In the genomic region with DNA sequence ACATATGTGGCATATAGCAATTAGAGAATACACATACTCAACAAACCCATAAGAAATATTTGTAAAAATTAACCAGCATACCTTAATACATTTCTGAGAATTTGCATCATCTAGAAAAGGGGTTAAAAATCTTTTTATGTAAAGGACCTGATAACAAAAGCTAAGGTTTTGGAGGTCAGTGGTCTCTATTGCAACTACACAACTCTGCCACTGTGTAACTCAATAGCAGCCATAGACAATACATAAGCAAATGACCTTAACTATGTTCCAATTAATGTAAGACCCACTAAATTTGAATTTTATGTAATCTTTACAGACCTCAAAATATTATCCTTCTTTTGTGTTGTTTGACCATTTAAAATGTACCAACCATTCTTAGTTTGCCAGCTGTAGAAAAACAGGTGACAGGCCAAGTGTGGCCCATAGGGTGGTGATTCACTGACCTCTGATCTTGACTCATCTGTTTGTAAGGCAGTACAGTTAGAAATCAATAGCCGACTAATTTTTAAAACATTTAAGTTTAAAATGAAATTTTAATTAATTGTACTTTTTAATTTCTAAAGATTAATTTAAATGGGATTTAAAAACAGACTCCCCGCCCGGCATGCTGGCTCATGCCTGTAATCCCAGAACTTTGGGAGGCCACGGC, we compare ENCODE assay signal across 1 cellular context.
TF ChIP-seq lines count a peak whose summit lies in the region.

No MANE protein-coding gene starts in this region.

TF ChIP-seq in GM23338, 12 proteins besides CTCF, POLR2A, EP300 and RAD21 (continued from another document):
- TF ChIP-seq, protein P1, sequence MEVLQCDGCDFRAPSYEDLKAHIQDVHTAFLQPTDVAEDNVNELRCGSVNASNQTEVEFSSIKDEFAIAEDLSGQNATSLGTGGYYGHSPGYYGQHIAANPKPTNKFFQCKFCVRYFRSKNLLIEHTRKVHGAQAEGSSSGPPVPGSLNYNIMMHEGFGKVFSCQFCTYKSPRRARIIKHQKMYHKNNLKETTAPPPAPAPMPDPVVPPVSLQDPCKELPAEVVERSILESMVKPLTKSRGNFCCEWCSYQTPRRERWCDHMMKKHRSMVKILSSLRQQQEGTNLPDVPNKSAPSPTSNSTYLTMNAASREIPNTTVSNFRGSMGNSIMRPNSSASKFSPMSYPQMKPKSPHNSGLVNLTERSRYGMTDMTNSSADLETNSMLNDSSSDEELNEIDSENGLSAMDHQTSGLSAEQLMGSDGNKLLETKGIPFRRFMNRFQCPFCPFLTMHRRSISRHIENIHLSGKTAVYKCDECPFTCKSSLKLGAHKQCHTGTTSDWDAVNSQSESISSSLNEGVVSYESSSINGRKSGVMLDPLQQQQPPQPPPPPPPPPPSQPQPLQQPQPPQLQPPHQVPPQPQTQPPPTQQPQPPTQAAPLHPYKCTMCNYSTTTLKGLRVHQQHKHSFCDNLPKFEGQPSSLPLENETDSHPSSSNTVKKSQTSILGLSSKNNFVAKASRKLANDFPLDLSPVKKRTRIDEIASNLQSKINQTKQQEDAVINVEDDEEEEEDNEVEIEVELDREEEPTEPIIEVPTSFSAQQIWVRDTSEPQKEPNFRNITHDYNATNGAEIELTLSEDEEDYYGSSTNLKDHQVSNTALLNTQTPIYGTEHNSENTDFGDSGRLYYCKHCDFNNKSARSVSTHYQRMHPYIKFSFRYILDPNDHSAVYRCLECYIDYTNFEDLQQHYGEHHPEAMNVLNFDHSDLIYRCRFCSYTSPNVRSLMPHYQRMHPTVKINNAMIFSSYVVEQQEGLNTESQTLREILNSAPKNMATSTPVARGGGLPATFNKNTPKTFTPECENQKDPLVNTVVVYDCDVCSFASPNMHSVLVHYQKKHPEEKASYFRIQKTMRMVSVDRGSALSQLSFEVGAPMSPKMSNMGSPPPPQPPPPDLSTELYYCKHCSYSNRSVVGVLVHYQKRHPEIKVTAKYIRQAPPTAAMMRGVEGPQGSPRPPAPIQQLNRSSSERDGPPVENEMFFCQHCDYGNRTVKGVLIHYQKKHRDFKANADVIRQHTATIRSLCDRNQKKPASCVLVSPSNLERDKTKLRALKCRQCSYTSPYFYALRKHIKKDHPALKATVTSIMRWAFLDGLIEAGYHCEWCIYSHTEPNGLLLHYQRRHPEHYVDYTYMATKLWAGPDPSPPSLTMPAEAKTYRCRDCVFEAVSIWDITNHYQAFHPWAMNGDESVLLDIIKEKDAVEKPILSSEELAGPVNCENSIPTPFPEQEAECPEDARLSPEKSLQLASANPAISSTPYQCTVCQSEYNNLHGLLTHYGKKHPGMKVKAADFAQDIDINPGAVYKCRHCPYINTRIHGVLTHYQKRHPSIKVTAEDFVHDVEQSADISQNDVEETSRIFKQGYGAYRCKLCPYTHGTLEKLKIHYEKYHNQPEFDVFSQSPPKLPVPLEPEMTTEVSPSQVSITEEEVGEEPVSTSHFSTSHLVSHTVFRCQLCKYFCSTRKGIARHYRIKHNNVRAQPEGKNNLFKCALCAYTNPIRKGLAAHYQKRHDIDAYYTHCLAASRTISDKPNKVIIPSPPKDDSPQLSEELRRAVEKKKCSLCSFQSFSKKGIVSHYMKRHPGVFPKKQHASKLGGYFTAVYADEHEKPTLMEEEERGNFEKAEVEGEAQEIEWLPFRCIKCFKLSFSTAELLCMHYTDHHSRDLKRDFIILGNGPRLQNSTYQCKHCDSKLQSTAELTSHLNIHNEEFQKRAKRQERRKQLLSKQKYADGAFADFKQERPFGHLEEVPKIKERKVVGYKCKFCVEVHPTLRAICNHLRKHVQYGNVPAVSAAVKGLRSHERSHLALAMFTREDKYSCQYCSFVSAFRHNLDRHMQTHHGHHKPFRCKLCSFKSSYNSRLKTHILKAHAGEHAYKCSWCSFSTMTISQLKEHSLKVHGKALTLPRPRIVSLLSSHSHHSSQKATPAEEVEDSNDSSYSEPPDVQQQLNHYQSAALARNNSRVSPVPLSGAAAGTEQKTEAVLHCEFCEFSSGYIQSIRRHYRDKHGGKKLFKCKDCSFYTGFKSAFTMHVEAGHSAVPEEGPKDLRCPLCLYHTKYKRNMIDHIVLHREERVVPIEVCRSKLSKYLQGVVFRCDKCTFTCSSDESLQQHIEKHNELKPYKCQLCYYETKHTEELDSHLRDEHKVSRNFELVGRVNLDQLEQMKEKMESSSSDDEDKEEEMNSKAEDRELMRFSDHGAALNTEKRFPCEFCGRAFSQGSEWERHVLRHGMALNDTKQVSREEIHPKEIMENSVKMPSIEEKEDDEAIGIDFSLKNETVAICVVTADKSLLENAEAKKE (CRISPR knock-in tag; IDR thresholded peaks at IDR 0.05): no peak
- TF ChIP-seq, protein P2, sequence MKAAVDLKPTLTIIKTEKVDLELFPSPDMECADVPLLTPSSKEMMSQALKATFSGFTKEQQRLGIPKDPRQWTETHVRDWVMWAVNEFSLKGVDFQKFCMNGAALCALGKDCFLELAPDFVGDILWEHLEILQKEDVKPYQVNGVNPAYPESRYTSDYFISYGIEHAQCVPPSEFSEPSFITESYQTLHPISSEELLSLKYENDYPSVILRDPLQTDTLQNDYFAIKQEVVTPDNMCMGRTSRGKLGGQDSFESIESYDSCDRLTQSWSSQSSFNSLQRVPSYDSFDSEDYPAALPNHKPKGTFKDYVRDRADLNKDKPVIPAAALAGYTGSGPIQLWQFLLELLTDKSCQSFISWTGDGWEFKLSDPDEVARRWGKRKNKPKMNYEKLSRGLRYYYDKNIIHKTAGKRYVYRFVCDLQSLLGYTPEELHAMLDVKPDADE (IDR thresholded peaks at IDR 0.05): no peak
- TF ChIP-seq EZH2 (IDR thresholded peaks at IDR 0.05; ENCODE audit: low read depth, unreplicated experiment): no peak
- TF ChIP-seq STAT1 (IDR thresholded peaks at IDR 0.05; ENCODE audit: unreplicated experiment): no peak
- TF ChIP-seq CREB1 (CRISPR knock-in tag; IDR thresholded peaks at IDR 0.05; ENCODE audit: low read depth): no peak
- TF ChIP-seq NANOG (IDR thresholded peaks at IDR 0.05; ENCODE audit: borderline replicate concordance): no peak
TF ChIP-seq in GM23338: peak in this region for 0.
